8 cellular contexts compared by ENCODE assay signal in the genomic region with DNA sequence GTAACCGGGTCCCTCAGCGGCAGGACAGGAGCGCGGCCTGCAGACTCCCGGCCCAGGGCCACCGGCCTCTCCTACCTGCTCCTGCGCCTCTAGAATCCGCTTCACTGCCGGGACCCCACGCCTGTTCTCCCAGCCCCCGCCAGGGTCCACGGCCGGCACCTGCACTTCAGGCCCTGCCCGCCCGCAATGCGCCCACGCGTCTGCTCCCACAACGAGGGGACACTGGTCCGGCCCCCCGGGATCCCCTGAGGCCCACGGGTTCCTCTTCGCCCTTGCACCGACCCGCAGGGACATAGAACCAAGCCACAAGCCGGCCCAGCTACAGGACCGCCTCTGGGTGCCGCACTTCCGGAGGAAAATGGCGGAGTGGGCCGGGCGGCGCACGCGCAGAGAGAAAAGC.
DNase-seq lines count a peak whose midpoint lies in the region; ATAC-seq, FAIRE-seq and TF ChIP-seq lines count a peak whose summit lies in the region.
"Not testable (repeated sequence)": the region's sequence is repeated elsewhere in the genome, so short reads cannot be mapped to it uniquely, and the experiment has no call there.

No MANE protein-coding gene starts in this region.

- H3K9ac ChIP-seq in skeletal muscle satellite cell (ENCODE audit: low read depth, low read length): not testable (repeated sequence)

- H3K9me2 ChIP-seq in hepatocyte (replicated peaks; ENCODE audit: insufficient read depth): not testable (repeated sequence)

- H3K27ac ChIP-seq in A549, brain microvascular endothelial cell, hepatocyte: not testable (repeated sequence)

- FAIRE-seq in A549 (lab: Jason Lieb, UNC): not testable (repeated sequence)

- H3K9me3 ChIP-seq in A549; hepatocyte (ENCODE audit: low read depth); skeletal muscle satellite cell (replicated peaks; ENCODE audit: low read length): not testable (repeated sequence)

- TF ChIP-seq CTCF in A549 (IDR thresholded peaks at IDR 0.05); GM13976 (IDR thresholded peaks at IDR 0.05; ENCODE audit: borderline replicate concordance, control extremely low read depth, extremely low read depth, insufficient read depth, missing control alignments); LNCaP clone FGC (IDR thresholded peaks at IDR 0.05; ENCODE audit: control insufficient read depth, extremely low read depth, insufficient read depth); brain microvascular endothelial cell (IDR thresholded peaks at IDR 0.05; ENCODE audit: low read depth, low read length, missing control alignments); hepatocyte (IDR thresholded peaks at IDR 0.05; ENCODE audit: poor library complexity): not testable (repeated sequence)

- H3K79me2 ChIP-seq in hepatocyte: not testable (repeated sequence)

- CTCF ChIA-PET in A549 (lab: Yijun Ruan, JAX): not testable (repeated sequence)

- TF ChIP-seq POLR2A in A549 (IDR thresholded peaks at IDR 0.05; ENCODE audit: low read length): not testable (repeated sequence)

- H3K4me2 ChIP-seq in A549; hepatocyte; skeletal muscle satellite cell (ENCODE audit: low read length): not testable (repeated sequence)

- 0 out of 3 replicates have a peak overlapping the region, but pooled peaks have one; percentile 37 for H3K4me3 ChIP-seq in A549
- peak overlapping the region; percentile 44 for H3K4me3 ChIP-seq in LNCaP clone FGC (ENCODE audit: low read depth, low read length)
- H3K4me3 ChIP-seq in brain microvascular endothelial cell (ENCODE audit: low read depth, low read length): peak overlapping the region; percentile 31
- not testable (repeated sequence) for H3K4me3 ChIP-seq in hepatocyte
- H3K4me3 ChIP-seq in skeletal muscle satellite cell (ENCODE audit: low read length): peak overlapping the region; percentile 45

- not testable (repeated sequence) for TF ChIP-seq RAD21 in A549 (conservative IDR thresholded peaks at IDR 0.05 in 1 of 2, IDR thresholded peaks at IDR 0.05 in 1 of 2)

- ATAC-seq in A549: not testable (repeated sequence)

- peak in 1 of 2 experiments; percentile 0 for DNase-seq in A549 (ENCODE audit: low read depth in 1 of 2, low spot score in 1 of 2)
- peak; percentile 1 for DNase-seq in Caki2 (ENCODE audit: low read depth)
- DNase-seq in GM13976 (ENCODE audit: low spot score): peak; percentile 9
- DNase-seq in LNCaP clone FGC (ENCODE audit: low read depth); brain microvascular endothelial cell: not testable (repeated sequence)
- DNase-seq in SK-N-DZ (ENCODE audit: low spot score): peak; percentile 29
- DNase-seq in hepatocyte (ENCODE audit: low spot score): peak; percentile 3

- WGBS in A549 (ENCODE audit: missing lambda C conversion rate): 51% methylated on average over 10 of the region's 35 CpGs
- WGBS in hepatocyte (ENCODE audit: low lambda C conversion rate, missing lambda C conversion rate): 89% methylated on average over 32 of the region's 35 CpGs

- POLR2A ChIA-PET in A549 (lab: Yijun Ruan, JAX): not testable (repeated sequence)

- TF ChIP-seq EP300 in A549 (IDR thresholded peaks at IDR 0.05): not testable (repeated sequence)

- not testable (repeated sequence) for H4K20me1 ChIP-seq in hepatocyte (ENCODE audit: insufficient read depth, poor library complexity, severe bottlenecking)

- H3K36me3 ChIP-seq in brain microvascular endothelial cell (replicated peaks); hepatocyte (replicated peaks; ENCODE audit: insufficient read depth, low read depth); skeletal muscle satellite cell (ENCODE audit: insufficient read depth, low read length): not testable (repeated sequence)

- H3K4me1 ChIP-seq in A549; hepatocyte (ENCODE audit: insufficient read depth); skeletal muscle satellite cell (ENCODE audit: control insufficient read depth, insufficient read depth, low read length): not testable (repeated sequence)

- in situ Hi-C loops in Caki2 (cut with HindIII; ENCODE audit: low pct_unique_long_range_greater_than_20kb, low sequenced_read_pairs); GM13976 (cut with MboI; ENCODE audit: low sequenced_read_pairs, unreplicated experiment); brain microvascular endothelial cell (cut with HindIII; ENCODE audit: low pct_ligation_motif_present, low sequenced_read_pairs): not testable (repeated sequence)

- not testable (repeated sequence) for H2AFZ ChIP-seq in hepatocyte

- not testable (repeated sequence) for H3K27me3 ChIP-seq in brain microvascular endothelial cell (replicated peaks); hepatocyte; skeletal muscle satellite cell (ENCODE audit: control insufficient read depth, insufficient read depth, low read length)

TF ChIP-seq in A549, 52 proteins besides CTCF, POLR2A, EP300 and RAD21:
- 0 out of 2 replicates have a peak, but pooled peaks have one; percentile 17 for TF ChIP-seq PHF8 (IDR thresholded peaks at IDR 0.05; ENCODE audit: borderline replicate concordance, low read depth)
